ENCODE assay signal across 8 cellular contexts in the genomic region with DNA sequence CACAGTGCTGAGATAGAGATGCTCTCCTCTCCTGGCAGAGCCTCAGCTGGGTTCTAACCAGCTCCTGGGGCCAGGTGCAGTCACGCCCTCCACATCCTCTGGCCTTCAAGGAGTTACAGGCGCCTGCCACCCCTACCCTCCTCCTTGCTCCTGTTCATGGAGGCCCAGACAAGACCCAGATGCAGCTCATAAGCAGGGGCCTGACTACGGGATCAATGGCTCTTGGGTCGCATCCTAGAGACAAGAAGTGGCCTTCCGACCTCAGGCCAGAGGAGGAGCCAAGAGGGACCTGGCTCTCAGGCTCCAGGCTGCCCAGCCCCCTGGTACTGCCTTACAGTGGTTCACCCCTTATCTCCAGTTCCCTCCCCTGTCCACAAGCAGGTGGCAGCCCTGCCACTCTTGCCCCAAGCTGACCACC. TPM values are rescaled to one million over a fixed set of nuclear protein-coding genes. Genes with fewer than 3 reads are reported as not detected.
DNase-seq lines count a peak whose midpoint lies in the region; ATAC-seq and TF ChIP-seq lines count a peak whose summit lies in the region.

No MANE protein-coding gene starts in this region.

- POLR2A ChIA-PET in CD8-positive, alpha-beta memory T cell (lab: Charles Lee): interaction anchor here (1.0 kb wide), 1 partner anchor 163 kb away, joined by 3 read pairs; no protein-coding TSS in a partner anchor

- no peaks in the 10 kb centered on the region for H3K79me2 ChIP-seq in osteoblast (ENCODE audit: insufficient read depth, low read length)

- H3K4me2 ChIP-seq in osteoblast (ENCODE audit: insufficient read depth, low read length): no peak overlapping the region

- no peaks in the 10 kb centered on the region for H4K20me1 ChIP-seq in osteoblast (ENCODE audit: insufficient read depth, low read length)

- CTCF ChIA-PET in CD8-positive, alpha-beta memory T cell (lab: Charles Lee): interaction anchor here (1.0 to 4.0 kb wide), 9 partner anchors 12 to 1047 kb away, joined by 3 to 12 read pairs (median 4); partner anchors contain the start of genes FAM171A2 and HEXIM1

- H3K36me3 Mint-ChIP-seq in CD8-positive, alpha-beta memory T cell: peaks cover 0 to 33% (median 0%) of the 10 kb centered on the region in 3 donors
- H3K36me3 Mint-ChIP-seq in IgD-negative memory B cell: no peaks in the 10 kb centered on the region

- peaks cover 48% of the 10 kb centered on the region for H3K4me1 ChIP-seq in CD8-positive, alpha-beta memory T cell (ENCODE audit: insufficient read depth, low read length)
- peaks cover 3% of the 10 kb centered on the region for H3K4me1 ChIP-seq in osteoblast (ENCODE audit: insufficient read depth, low read length)

- no peaks in the 10 kb centered on the region for H3K27me3 ChIP-seq in CD8-positive, alpha-beta memory T cell (ENCODE audit: insufficient read depth, low read length, poor library complexity, severe bottlenecking)
- H3K27me3 ChIP-seq in osteoblast (ENCODE audit: insufficient read depth, low read length): peaks cover 13% of the 10 kb centered on the region

- peak overlapping the region; percentile 92 to 99 (median 98) for H3K27ac Mint-ChIP-seq in CD8-positive, alpha-beta memory T cell
- peak overlapping the region; percentile 97 to 100 (median 98) for H3K27ac Mint-ChIP-seq in IgD-negative memory B cell

- peaks cover 13% of the 10 kb centered on the region for H3K36me3 ChIP-seq in CD8-positive, alpha-beta memory T cell (ENCODE audit: insufficient read depth, low read length)
- no peaks in the 10 kb centered on the region for H3K36me3 ChIP-seq in osteoblast (ENCODE audit: insufficient read depth, low read length)

- H3K4me3 Mint-ChIP-seq in CD8-positive, alpha-beta memory T cell: peak overlapping the region; percentile 96 to 100 (median 99)
- peak overlapping the region; percentile 99 to 100 (median 100) for H3K4me3 Mint-ChIP-seq in IgD-negative memory B cell

- no peaks in the 10 kb centered on the region for H3K9me3 Mint-ChIP-seq in CD8-positive, alpha-beta memory T cell
- no peaks in the 10 kb centered on the region for H3K9me3 Mint-ChIP-seq in IgD-negative memory B cell

- H3K9me3 ChIP-seq in CD8-positive, alpha-beta memory T cell (ENCODE audit: low read length): no peaks in the 10 kb centered on the region
- no peaks in the 10 kb centered on the region for H3K9me3 ChIP-seq in osteoblast (ENCODE audit: low read depth, low read length)

- H3K4me1 Mint-ChIP-seq in CD8-positive, alpha-beta memory T cell: peaks cover 44 to 59% (median 50%) of the 10 kb centered on the region in 3 donors
- peaks cover 53 to 55% (median 53%) of the 10 kb centered on the region in 3 donors for H3K4me1 Mint-ChIP-seq in IgD-negative memory B cell

- TF ChIP-seq CTCF in osteoblast (IDR thresholded peaks at IDR 0.05; ENCODE audit: extremely low read depth, low read depth, low read length): no peak

- H3K27ac ChIP-seq in CD8-positive, alpha-beta memory T cell (ENCODE audit: low read depth, low read length): peak overlapping the region; percentile 84
- H3K27ac ChIP-seq in caudate nucleus (ENCODE audit: low read depth, low read length) (peak overlapping the region; percentile 59), osteoblast (ENCODE audit: low read depth, low read length) (no peak overlapping the region)

- H3K4me3 ChIP-seq in CD8-positive, alpha-beta memory T cell (ENCODE audit: low read length): peak overlapping the region; percentile 100
- no peak overlapping the region for H3K4me3 ChIP-seq in osteoblast (ENCODE audit: insufficient read depth, low read length)

- no peak overlapping the region for H2AFZ ChIP-seq in osteoblast (ENCODE audit: low read length)

- H3K27me3 Mint-ChIP-seq in CD8-positive, alpha-beta memory T cell: no peaks in the 10 kb centered on the region
- H3K27me3 Mint-ChIP-seq in IgD-negative memory B cell: no peaks in the 10 kb centered on the region

- no peak for ATAC-seq in GM18519 (IDR thresholded peaks at IDR 0.05; ENCODE audit: low FRiP score, unreplicated experiment)

- no peak for DNase-seq in CD8-positive, alpha-beta memory T cell
- DNase-seq in caudate nucleus (lab: John Stamatoyannopoulos, UW): no peak
- peak; percentile 89 for DNase-seq in osteoblast (ENCODE audit: insufficient read length, low spot score, missing footprints)
- DNase-seq in NCI-H345 treated with DMSO at 0.1 percent for 48 hours (lab: John Stamatoyannopoulos, UW; ENCODE audit: unreplicated experiment): no peak
- DNase-seq in midbrain (lab: John Stamatoyannopoulos, UW): no peak
- DNase-seq in middle frontal gyrus (ENCODE audit: extremely low spot score, low spot score): no peak

RNA-seq across cellular contexts. Expression of gene ARHGAP27, which starts 23.0 kb away (rescaled TPM):
- 10 to 100 TPM; 39.9 to 43.8 TPM for total RNA-seq in CD8-positive, alpha-beta memory T cell
- polyA plus RNA-seq in CD8-positive, alpha-beta memory T cell: 32.3 TPM
- 65.3 TPM for polyA plus RNA-seq in IgD-negative memory B cell
- total RNA-seq in osteoblast: 2.9 and 6.2 TPM in 2 replicates
